Comparison of ENCODE assay signal across 8 cellular contexts in the genomic region with DNA sequence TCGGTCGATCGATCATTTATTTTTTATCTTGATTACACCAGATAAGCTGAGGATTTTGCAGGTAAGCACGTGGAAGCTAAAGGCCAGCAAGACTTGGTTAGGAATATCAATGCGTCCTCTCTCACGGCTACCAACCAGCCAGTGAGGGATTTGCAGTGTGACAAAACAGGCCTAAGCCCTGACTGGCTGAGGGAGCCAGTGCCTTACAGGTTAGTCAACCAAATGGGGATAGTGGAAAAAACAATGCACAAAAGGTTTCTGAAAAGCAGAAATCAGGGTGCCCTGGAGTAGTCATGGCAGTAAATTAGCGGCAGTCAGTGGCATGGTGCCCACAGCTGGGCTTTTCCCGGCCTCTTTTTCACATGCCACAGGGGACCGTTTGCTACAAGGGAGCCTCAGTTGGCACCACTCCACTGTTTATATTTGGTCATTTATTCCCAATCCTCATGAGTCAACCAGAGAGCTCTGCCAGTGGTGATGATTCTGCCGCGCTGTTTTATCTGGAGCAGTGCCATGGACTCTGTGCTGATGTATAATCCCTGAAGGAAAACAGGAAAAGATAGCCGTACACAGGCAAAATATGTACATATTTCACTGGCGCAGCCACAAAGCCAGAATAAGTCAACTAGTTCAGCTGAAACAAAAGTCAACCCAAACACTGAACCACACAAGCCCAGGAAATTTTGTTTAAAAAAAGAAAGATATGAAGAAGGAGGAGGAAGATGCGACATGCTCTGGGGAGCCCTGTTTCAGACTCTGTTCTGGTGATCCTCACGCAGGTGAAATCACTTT.
A peak's percentile ranks its signal among the peaks of the same experiment; 100 is the strongest.
DNase-seq lines count a peak whose midpoint lies in the region; ATAC-seq and TF ChIP-seq lines count a peak whose summit lies in the region.

No MANE protein-coding gene starts in this region.

- no peaks in the 10 kb centered on the region for H3K9me3 Mint-ChIP-seq in activated CD4-positive, alpha-beta T cell treated with anti-CD3 and anti-CD28 coated beads, Interleukin-2, amount 10 ng/mL, durations not matched to agents 7 days and 5 days

- H3K27ac ChIP-seq in ACC112 (ENCODE audit: low read depth, low read length) (peak overlapping the region; percentile 14; the same call in 1 of the 2 replicates), brain microvascular endothelial cell (no peak overlapping the region)

- H3K4me3 ChIP-seq in ACC112 (ENCODE audit: low read depth, low read length) (no peak overlapping the region), brain microvascular endothelial cell (ENCODE audit: low read depth, low read length) (no peak overlapping the region)

- in situ Hi-C loops in brain microvascular endothelial cell (cut with HindIII; ENCODE audit: low pct_ligation_motif_present, low sequenced_read_pairs), result no loop called here

- no peaks in the 10 kb centered on the region for H3K27me3 Mint-ChIP-seq in activated CD4-positive, alpha-beta T cell treated with anti-CD3 and anti-CD28 coated beads, Interleukin-2, amount 10 ng/mL, durations not matched to agents 7 days and 5 days

- H3K27me3 ChIP-seq in ACC112 (ENCODE audit: insufficient read depth, low read length), result peaks cover 82% of the 10 kb centered on the region
- peaks cover 15% of the 10 kb centered on the region for H3K27me3 ChIP-seq in brain microvascular endothelial cell (replicated peaks)

- H2AFZ ChIP-seq in ACC112 (ENCODE audit: low read length, unreplicated experiment), result no peak overlapping the region

- peak; percentile 99 for DNase-seq in NCI-H1092 treated with DMSO at 0.1 percent for 48 hours (lab: John Stamatoyannopoulos, UW)
- peak; percentile 99 for DNase-seq in brain microvascular endothelial cell
- peak; percentile 96 for DNase-seq in kidney glomerular epithelial cell (lab: John Stamatoyannopoulos, UW)
- DNase-seq in superior temporal gyrus (ENCODE audit: extremely low spot score), result peak; percentile 93
- no peak for DNase-seq in activated CD4-positive, alpha-beta T cell treated with anti-CD3 and anti-CD28 coated beads, Interleukin-2, amount 10 ng/mL, durations not matched to agents 7 days and 5 days

- no peaks in the 10 kb centered on the region for H3K36me3 ChIP-seq in ACC112 (ENCODE audit: insufficient read depth, low read length)
- no peaks in the 10 kb centered on the region for H3K36me3 ChIP-seq in brain microvascular endothelial cell (replicated peaks)

- no peaks in the 10 kb centered on the region for H3K79me2 ChIP-seq in ACC112 (ENCODE audit: control insufficient read depth, insufficient read depth, low read length, unreplicated experiment)

- ATAC-seq in HG03520 (IDR thresholded peaks at IDR 0.05; ENCODE audit: unreplicated experiment) (no peak), GM19467 (IDR thresholded peaks at IDR 0.05; ENCODE audit: unreplicated experiment) (no peak)

- H3K4me3 Mint-ChIP-seq in activated CD4-positive, alpha-beta T cell treated with anti-CD3 and anti-CD28 coated beads, Interleukin-2, amount 10 ng/mL, durations not matched to agents 7 days and 5 days, result no peak overlapping the region

- no peaks in the 10 kb centered on the region for H3K36me3 Mint-ChIP-seq in activated CD4-positive, alpha-beta T cell treated with anti-CD3 and anti-CD28 coated beads, Interleukin-2, amount 10 ng/mL, durations not matched to agents 7 days and 5 days (ENCODE audit: low read depth)

- no peak for TF ChIP-seq CTCF in brain microvascular endothelial cell (IDR thresholded peaks at IDR 0.05; ENCODE audit: low read depth, low read length, missing control alignments)

- no peak overlapping the region for H3K27ac Mint-ChIP-seq in activated CD4-positive, alpha-beta T cell treated with anti-CD3 and anti-CD28 coated beads, Interleukin-2, amount 10 ng/mL, durations not matched to agents 7 days and 5 days

- CTCF ChIA-PET in activated CD4-positive, alpha-beta T cell treated with anti-CD3 and anti-CD28 coated beads, Interleukin-2, amount 10 ng/mL, durations not matched to agents 7 days and 5 days (lab: Charles Lee), result no interaction called here

- H3K4me1 Mint-ChIP-seq in activated CD4-positive, alpha-beta T cell treated with anti-CD3 and anti-CD28 coated beads, Interleukin-2, amount 10 ng/mL, durations not matched to agents 7 days and 5 days, result no peaks in the 10 kb centered on the region

- POLR2A ChIA-PET in activated CD4-positive, alpha-beta T cell treated with anti-CD3 and anti-CD28 coated beads, Interleukin-2, amount 10 ng/mL, durations not matched to agents 7 days and 5 days (lab: Charles Lee), result no interaction called here

- peaks cover 13% of the 10 kb centered on the region for H3K4me1 ChIP-seq in ACC112 (ENCODE audit: control insufficient read depth, insufficient read depth, low read length, unreplicated experiment)
